8 cellular contexts compared by ENCODE assay signal in genomic region chr3:30631237-30631961, GRCh38. TPM values are rescaled to one million over a fixed set of nuclear protein-coding genes. Genes with fewer than 3 reads are reported as not detected.
DNase-seq lines count a peak whose midpoint lies in the region; ATAC-seq lines count a peak whose summit lies in the region.

No MANE protein-coding gene starts in this region.

- peak overlapping the region; percentile 53 for H3K27ac ChIP-seq in layer of hippocampus (ENCODE audit: low read depth, low read length)

- H3K27me3 ChIP-seq in layer of hippocampus (ENCODE audit: control insufficient read depth, insufficient read depth, low read length) = no peaks in the 10 kb centered on the region

- peak; percentile 60 to 68 for DNase-seq in AML-193 (lab: John Stamatoyannopoulos, UW)
- peak; percentile 55 for DNase-seq in HT1080 (ENCODE audit: low read depth)
- peak; percentile 76 to 77 for DNase-seq in activated T-cell treated with anti-CD3 and anti-CD28 coated beads, Interleukin-2, amount 50 U/mL, for 48 hours
- no peak for DNase-seq in 8988T
- no peak for DNase-seq in NCI-H1048 (lab: John Stamatoyannopoulos, UW)

- no peak for ATAC-seq in HG02884 (IDR thresholded peaks at IDR 0.05; ENCODE audit: unreplicated experiment)
- no peak for ATAC-seq in HG02623 (IDR thresholded peaks at IDR 0.05; ENCODE audit: unreplicated experiment)

RNA-seq across cellular contexts. Expression of gene TGFBR2, which starts 25.0 kb away (rescaled TPM):
- total RNA-seq in HT1080 (2014; rRNA removed; shearing (Covaris generic)) = 76.6 and 98.3 TPM in 2 replicates
- polyA plus RNA-seq in HT1080 (2015; cell fraction: cytosol; rRNA removed) = 187 and 231 TPM in 2 replicates
- 149 and 155 TPM in 2 replicates for polyA plus RNA-seq in HT1080 (2015; cell fraction: nucleus; rRNA removed)

Comparison
In these comparisons a context has a peak if more than half of its experiments do, and no peak if none do; other contexts are left out.
1. DNase-seq: peak in AML-193 (2 of 2), HT1080 (single experiment) and activated T-cell treated with anti-CD3 and anti-CD28 coated beads, Interleukin-2, amount 50 U/mL, for 48 hours (2 of 2); none in 8988T (single experiment) and NCI-H1048 (single experiment).